ENCODE assay signal across 11 cellular contexts in the genomic region with DNA sequence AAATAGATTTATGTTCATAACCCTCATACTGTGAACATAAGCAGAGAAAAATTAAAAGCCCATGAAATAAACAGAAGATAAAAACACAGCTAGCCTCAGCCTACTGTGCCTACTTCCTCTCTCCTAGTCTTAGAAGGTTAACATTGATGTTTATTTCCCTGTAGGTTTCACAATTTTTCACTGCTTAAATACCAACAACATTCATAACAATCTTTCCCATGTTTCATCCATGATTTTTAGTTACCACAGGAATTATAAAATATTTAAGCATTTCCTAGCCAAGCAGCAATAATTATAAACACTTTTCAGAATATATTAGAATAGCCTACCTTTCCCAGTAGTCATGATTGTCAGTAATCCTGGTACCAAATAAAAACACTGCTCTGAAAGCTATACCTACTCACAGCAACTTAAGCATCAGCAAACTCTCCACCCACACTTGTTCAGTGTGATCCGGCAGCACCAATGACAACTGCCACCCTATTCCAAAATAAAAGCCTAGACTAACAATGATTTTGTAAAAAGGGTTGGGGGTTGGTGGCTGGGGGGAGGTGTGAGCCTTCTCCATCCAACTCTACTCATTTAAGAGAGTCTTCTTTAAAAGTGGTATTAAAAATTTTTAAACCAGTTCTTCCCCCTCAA. TPM values are rescaled to one million over a fixed set of nuclear protein-coding genes. Genes with fewer than 3 reads are reported as not detected.
DNase-seq lines count a peak whose midpoint lies in the region; ATAC-seq and TF ChIP-seq lines count a peak whose summit lies in the region.
"Had no signal": no experiment of that assay in that cellular context is flagged by ENCODE, and none has a peak within 500 bp of the region (broad histone marks: within the 10 kb centered on the region; RNA-seq: fewer than 3 reads in every experiment).

No MANE protein-coding gene starts in this region.

- H3K36me3 Mint-ChIP-seq in CD8-positive, alpha-beta T cell, result peaks cover 22% of the 10 kb centered on the region
- H3K36me3 Mint-ChIP-seq in HFFc6 (ENCODE audit: low read depth), result peaks cover 6% of the 10 kb centered on the region
- peaks cover 16% of the 10 kb centered on the region for H3K36me3 Mint-ChIP-seq in activated CD4-positive, alpha-beta memory T cell treated with anti-CD3 and anti-CD28 coated beads for 36 hours

- no peaks in the 10 kb centered on the region for H3K36me3 ChIP-seq in CD8-positive, alpha-beta T cell (ENCODE audit: insufficient read depth, low read length)
- H3K36me3 ChIP-seq in SK-N-MC (ENCODE audit: insufficient read depth, low read length) (no peaks in the 10 kb centered on the region), iPS-18a (ENCODE audit: control insufficient read depth, low read depth, low read length) (no peaks in the 10 kb centered on the region)
- H3K36me3 ChIP-seq: right atrium auricular region had no signal

- peaks cover 44% of the 10 kb centered on the region for H3K4me1 Mint-ChIP-seq in CD8-positive, alpha-beta T cell (ENCODE audit: low read depth)
- peaks cover 39% of the 10 kb centered on the region for H3K4me1 Mint-ChIP-seq in HFFc6 (ENCODE audit: low read depth)
- H3K4me1 Mint-ChIP-seq in activated CD4-positive, alpha-beta memory T cell treated with anti-CD3 and anti-CD28 coated beads for 36 hours (ENCODE audit: low read depth), result peaks cover 53% of the 10 kb centered on the region

- no peaks in the 10 kb centered on the region for H3K27me3 Mint-ChIP-seq in CD8-positive, alpha-beta T cell (ENCODE audit: low read depth)
- no peaks in the 10 kb centered on the region; the same call in 1 of the 2 replicates for H3K27me3 Mint-ChIP-seq in HFFc6 (ENCODE audit: insufficient read depth)
- H3K27me3 Mint-ChIP-seq in activated CD4-positive, alpha-beta memory T cell treated with anti-CD3 and anti-CD28 coated beads for 36 hours, result no peaks in the 10 kb centered on the region
- H3K27me3 Mint-ChIP-seq: activated naive CD8-positive, alpha-beta T cell treated with anti-CD3 and anti-CD28 coated beads, Interleukin-2, amount 50 U/mL, for 24 hours; T-cell had no signal

- TF ChIP-seq POLR2A in GM18505 (IDR thresholded peaks at IDR 0.05; ENCODE audit: borderline replicate concordance, extremely low read depth, insufficient read depth, insufficient read length), result no peak

- CTCF ChIA-PET in CD8-positive, alpha-beta T cell (lab: Charles Lee), result interaction anchor here (0.7 kb wide), 1 partner anchor 32 kb away, joined by 4 read pairs; no protein-coding TSS in a partner anchor
- CTCF ChIA-PET in activated CD4-positive, alpha-beta memory T cell treated with anti-CD3 and anti-CD28 coated beads for 36 hours (lab: Charles Lee), result no interaction called here

- H3K9me3 Mint-ChIP-seq in CD8-positive, alpha-beta T cell, result no peaks in the 10 kb centered on the region
- H3K9me3 Mint-ChIP-seq in HFFc6, result no peaks in the 10 kb centered on the region
- H3K9me3 Mint-ChIP-seq in activated CD4-positive, alpha-beta memory T cell treated with anti-CD3 and anti-CD28 coated beads for 36 hours, result no peaks in the 10 kb centered on the region
- H3K9me3 Mint-ChIP-seq: activated naive CD8-positive, alpha-beta T cell treated with anti-CD3 and anti-CD28 coated beads, Interleukin-2, amount 50 U/mL, for 24 hours; T-cell had no signal

- POLR2A ChIA-PET in CD8-positive, alpha-beta T cell (lab: Charles Lee), result no interaction called here
- POLR2A ChIA-PET in activated CD4-positive, alpha-beta memory T cell treated with anti-CD3 and anti-CD28 coated beads for 36 hours (lab: Charles Lee), result no interaction called here

- H3K4me3 Mint-ChIP-seq in CD8-positive, alpha-beta T cell, result no peak overlapping the region
- H3K4me3 Mint-ChIP-seq in HFFc6, result no peak overlapping the region
- no peak overlapping the region for H3K4me3 Mint-ChIP-seq in activated CD4-positive, alpha-beta memory T cell treated with anti-CD3 and anti-CD28 coated beads for 36 hours
- H3K4me3 Mint-ChIP-seq: activated naive CD8-positive, alpha-beta T cell treated with anti-CD3 and anti-CD28 coated beads, Interleukin-2, amount 50 U/mL, for 24 hours; T-cell had no signal

- H3K4me1 ChIP-seq in CD8-positive, alpha-beta T cell (ENCODE audit: insufficient read depth, low read length), result peaks cover 10% of the 10 kb centered on the region
- H3K4me1 ChIP-seq in iPS-18a (ENCODE audit: control insufficient read depth, low read depth, low read length), result peaks cover 25% of the 10 kb centered on the region

- no peak overlapping the region for H3K27ac ChIP-seq in CD8-positive, alpha-beta T cell (ENCODE audit: low read depth, low read length)
- H3K27ac ChIP-seq in SK-N-MC (peak overlapping the region; percentile 19; the same call in 1 of the 2 replicates), iPS-18a (ENCODE audit: low read length) (peak overlapping the region; percentile 17)
- H3K27ac ChIP-seq: right atrium auricular region had no signal

- no peaks in the 10 kb centered on the region for H3K27me3 ChIP-seq in CD8-positive, alpha-beta T cell (ENCODE audit: insufficient read depth, low read length)
- H3K27me3 ChIP-seq in iPS-18a (ENCODE audit: control insufficient read depth, insufficient read depth, low read length), result no peaks in the 10 kb centered on the region
- H3K27me3 ChIP-seq: right atrium auricular region had no signal

- H3K9ac ChIP-seq in SK-N-MC (ENCODE audit: insufficient read length) (no peak overlapping the region), iPS-18a (ENCODE audit: low read length) (no peak overlapping the region)

- no peak for DNase-seq in CD8-positive, alpha-beta T cell
- DNase-seq in HFFc6, result no peak
- DNase-seq in SK-N-MC (ENCODE audit: low read depth, low spot score), result no peak
- no peak for DNase-seq in NCI-H1694 (lab: John Stamatoyannopoulos, UW)
- no peak for DNase-seq in activated CD4-positive, alpha-beta memory T cell treated with anti-CD3 and anti-CD28 coated beads for 36 hours
- DNase-seq: activated naive CD8-positive, alpha-beta T cell treated with anti-CD3 and anti-CD28 coated beads, Interleukin-2, amount 50 U/mL, for 24 hours; T-cell had no signal

- intact Hi-C loops in CD8-positive, alpha-beta T cell (cut with DNase I, micrococcal nuclease), result no loop called here
- intact Hi-C loops in activated CD4-positive, alpha-beta memory T cell treated with anti-CD3 and anti-CD28 coated beads for 36 hours (cut with micrococcal nuclease), result no loop called here

- ATAC-seq in CD8-positive, alpha-beta T cell, result no peak
- ATAC-seq in GM18505 (IDR thresholded peaks at IDR 0.05; ENCODE audit: unreplicated experiment) (no peak), GM21515 (IDR thresholded peaks at IDR 0.05; ENCODE audit: unreplicated experiment) (no peak)
- ATAC-seq: activated naive CD8-positive, alpha-beta T cell treated with anti-CD3 and anti-CD28 coated beads, Interleukin-2, amount 50 U/mL, for 24 hours; T-cell had no signal

- no peak for TF ChIP-seq CTCF in CD8-positive, alpha-beta T cell (IDR thresholded peaks at IDR 0.05)
- TF ChIP-seq CTCF in HFFc6 (IDR thresholded peaks at IDR 0.05), result no peak

- H3K9me3 ChIP-seq in CD8-positive, alpha-beta T cell (ENCODE audit: low read length), result no peaks in the 10 kb centered on the region
- H3K9me3 ChIP-seq in SK-N-MC (ENCODE audit: low read depth, low read length) (no peaks in the 10 kb centered on the region), iPS-18a (ENCODE audit: control insufficient read depth, low read depth, low read length) (no peaks in the 10 kb centered on the region)
- H3K9me3 ChIP-seq: right atrium auricular region had no signal

- peak overlapping the region; percentile 28 for H3K27ac Mint-ChIP-seq in CD8-positive, alpha-beta T cell
- peak overlapping the region; percentile 17; the same call in 1 of the 2 replicates for H3K27ac Mint-ChIP-seq in HFFc6
- no peak overlapping the region for H3K27ac Mint-ChIP-seq in activated CD4-positive, alpha-beta memory T cell treated with anti-CD3 and anti-CD28 coated beads for 36 hours
- H3K27ac Mint-ChIP-seq: activated naive CD8-positive, alpha-beta T cell treated with anti-CD3 and anti-CD28 coated beads, Interleukin-2, amount 50 U/mL, for 24 hours had no signal

- H3K4me3 ChIP-seq in CD8-positive, alpha-beta T cell (ENCODE audit: low read depth, low read length), result no peak overlapping the region
- H3K4me3 ChIP-seq in SK-N-MC, result no peak overlapping the region
- H3K4me3 ChIP-seq in iPS-18a (ENCODE audit: low read length), result no peak overlapping the region
- H3K4me3 ChIP-seq: right atrium auricular region had no signal

RNA-seq across cellular contexts. Expression of gene RNU4ATAC, which starts 40.6 kb away (rescaled TPM):
- total RNA-seq in CD8-positive, alpha-beta T cell, result not detected
- total RNA-seq in HFFc6 (2021; fragmentation: NEBNext Ultra II Directional; extraction: Animal tissue kit (Norgen Biotek cat#: 25700)), result not detected
- not detected for total RNA-seq in activated CD4-positive, alpha-beta memory T cell treated with anti-CD3 and anti-CD28 coated beads for 36 hours
- total RNA-seq: right atrium auricular region, T-cell had no signal
